ENCODE assay signal across 1 cellular context in the genomic region with DNA sequence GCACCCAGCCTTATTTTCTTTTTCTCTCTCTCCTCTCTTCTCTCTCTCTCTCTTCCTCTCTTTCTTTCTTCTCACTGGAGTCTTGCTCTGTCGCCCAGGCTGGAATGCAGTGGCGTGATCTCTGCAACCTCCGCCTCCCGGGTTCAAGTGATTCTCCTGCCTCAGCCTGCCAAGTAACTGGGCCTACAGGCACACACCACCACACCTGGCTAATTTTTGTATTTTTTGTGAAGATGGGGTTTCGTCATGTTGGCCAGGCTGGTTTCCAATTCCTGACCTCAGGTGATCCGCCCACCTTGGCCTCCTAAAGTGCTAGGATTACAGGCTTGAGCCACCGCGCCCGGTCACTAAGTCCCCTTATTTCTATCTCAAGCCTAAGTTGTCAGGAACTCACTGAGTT.
TF ChIP-seq lines count a peak whose summit lies in the region.

No MANE protein-coding gene starts in this region.

TF ChIP-seq in Ishikawa, 13 proteins besides CTCF, POLR2A, EP300 and RAD21:
- peak; percentile 17; the same call in 1 of the 2 replicates for TF ChIP-seq TEAD4 (IDR thresholded peaks at IDR 0.05)
- peak; percentile 18; the same call in 1 of the 2 replicates for TF ChIP-seq NFIC (IDR thresholded peaks at IDR 0.05)
